26 cellular contexts compared by ENCODE assay signal in the genomic region with DNA sequence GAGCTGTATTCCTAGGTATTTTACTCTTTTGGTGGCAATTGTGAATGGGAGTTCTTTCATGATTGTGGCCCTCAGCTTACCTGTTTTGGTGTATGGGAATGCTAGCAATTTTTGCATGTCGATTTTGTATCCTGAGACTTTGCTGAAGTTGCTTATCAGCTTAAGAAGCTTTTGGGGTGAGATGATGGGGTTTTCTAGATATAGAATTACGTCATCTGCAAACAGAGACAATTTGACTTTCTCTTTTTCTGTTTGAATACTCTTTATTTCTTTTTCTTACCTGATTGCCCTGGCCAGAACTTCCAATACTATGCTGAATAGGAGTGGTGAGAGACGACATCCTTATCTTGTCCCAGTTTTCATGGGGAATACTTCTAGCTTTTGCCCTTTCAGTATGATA.
"Had no signal": no experiment of that assay in that cellular context is flagged by ENCODE, and none has a peak within 500 bp of the region (broad histone marks: within the 10 kb centered on the region; RNA-seq: fewer than 3 reads in every experiment).

No MANE protein-coding gene starts in this region.

- H3K9me3 ChIP-seq: stomach, suprapubic skin, testis, thoracic aorta, thyroid gland, tibial artery, transverse colon, upper lobe of left lung, upper lobe of right lung, uterus, vagina had no signal

- FAIRE-seq: urothelium cell line had no signal

- ATAC-seq: stimulated activated effector memory CD8-positive, alpha-beta T cell treated with anti-CD3 and anti-CD28 coated beads, Interleukin-12 subunit alpha, Interleukin-12 subunit beta, amount 100 ng/mL, for 72 hours; stimulated activated memory B cell treated with anti-CD40 and anti-IgM and Interleukin-4, amounts not matched to agents 10 μg/mL and 1 μg/mL and 100 μg/mL, for 72 hours; stimulated activated naive B cell treated with anti-CD40 and anti-IgM and Interleukin-4, amounts not matched to agents 10 μg/mL and 1 μg/mL and 100 μg/mL, for 72 hours; stimulated activated naive CD8-positive, alpha-beta T cell treated with anti-CD3 and anti-CD28 coated beads, Interleukin-15, amount 100 ng/mL, for 72 hours; stimulated activated naive CD8-positive, alpha-beta T cell treated with anti-CD3 and anti-CD28 coated beads, Interleukin-15, Interleukin-2, amounts not matched to agents 100 U/mL and 50 U/mL, for 24 hours; upper lobe of right lung had no signal

- H3K27me3 ChIP-seq: stomach, suprapubic skin, testis, thyroid gland, tibial artery, tibial nerve, transverse colon, upper lobe of left lung, upper lobe of right lung, uterus, vagina had no signal

- H3K27ac ChIP-seq: stomach, suprapubic skin, testis, thoracic aorta, thyroid gland, tibial artery, tibial nerve, transverse colon, upper lobe of left lung, upper lobe of right lung, uterus, vagina had no signal

- H3K36me3 ChIP-seq: stomach, suprapubic skin, thoracic aorta, thyroid gland, tibial artery, tibial nerve, transverse colon, upper lobe of left lung, upper lobe of right lung, uterus, vagina had no signal

- H3K4me3 ChIP-seq: stomach, suprapubic skin, testis, thoracic aorta, thyroid gland, tibial artery, tibial nerve, transverse colon, upper lobe of left lung, upper lobe of right lung, uterus, vagina had no signal

- H3K4me1 ChIP-seq: stomach, suprapubic skin, testis, thyroid gland, tibial artery, tibial nerve, transverse colon, upper lobe of left lung, upper lobe of right lung, uterus, vagina had no signal

- DNase-seq: stimulated activated CD4-positive, alpha-beta T cell treated with anti-CD3 and anti-CD28 coated beads, Interleukin-2, amount 100 ng/mL, for 48 hours; stimulated activated CD4-positive, alpha-beta T cell treated with anti-CD3 and anti-CD28 coated beads, Interleukin-4, amount 100 ng/mL, for 1 hour; stimulated activated CD4-positive, alpha-beta T cell treated with anti-CD3 and anti-CD28 coated beads, Interleukin-4, amount 100 ng/mL, for 24 hours; stimulated activated CD4-positive, alpha-beta T cell treated with anti-CD3 and anti-CD28 coated beads, Interleukin-4, amount 100 ng/mL, for 4 hours; stimulated activated CD8-positive, alpha-beta memory T cell treated with anti-CD3 and anti-CD28 coated beads, Interleukin-4, amount 100 ng/mL, for 48 hours; stimulated activated naive B cell treated with anti-CD40 and anti-IgM and Interleukin-4, amounts not matched to agents 10 μg/mL and 1 μg/mL and 100 μg/mL, for 72 hours; stimulated activated naive CD4-positive, alpha-beta T cell; stimulated activated naive CD4-positive, alpha-beta T cell treated with Interleukin-2 at 50 U/mL for 16 hours; stimulated activated naive CD8-positive, alpha-beta T cell treated with anti-CD3 and anti-CD28 coated beads, Interleukin-15, amount 100 ng/mL, for 72 hours; stimulated activated naive CD8-positive, alpha-beta T cell treated with anti-CD3 and anti-CD28 coated beads, Interleukin-15, Interleukin-2, amounts not matched to agents 100 U/mL and 50 U/mL, for 24 hours; stomach; substantia nigra; testis; thyroid gland; tibial artery; transverse colon; upper lobe of left lung; upper lobe of right lung; uterus had no signal
